13 cellular contexts compared by ENCODE assay signal in genomic region chr13:40292108-40292507, GRCh38.
DNase-seq lines count a peak whose midpoint lies in the region; ATAC-seq and TF ChIP-seq lines count a peak whose summit lies in the region.
"Had no signal": no experiment of that assay in that cellular context is flagged by ENCODE, and none has a peak within 500 bp of the region (broad histone marks: within the 10 kb centered on the region; RNA-seq: fewer than 3 reads in every experiment).

No MANE protein-coding gene starts in this region.

- H3K27ac ChIP-seq in esophagus muscularis mucosa (replicated peaks in 1 of 4): no peak overlapping the region
- H3K27ac ChIP-seq: A549 had no signal

- TF ChIP-seq CTCF in esophagus muscularis mucosa (IDR thresholded peaks at IDR 0.05): no peak

- no peak for TF ChIP-seq EP300 in esophagus muscularis mucosa (IDR thresholded peaks at IDR 0.05)

- ATAC-seq in left ventricle myocardium superior: peak; percentile 93
- ATAC-seq in HG03025 (IDR thresholded peaks at IDR 0.05; ENCODE audit: low FRiP score, unreplicated experiment): no peak
- ATAC-seq: A549; CD8-positive, alpha-beta T cell; GM23338 had no signal

- no peak overlapping the region for H3K4me3 ChIP-seq in esophagus muscularis mucosa
- H3K4me3 ChIP-seq: A549, GM23338 had no signal

- H3K4me1 ChIP-seq in esophagus muscularis mucosa: no peaks in the 10 kb centered on the region
- H3K4me1 ChIP-seq: A549 had no signal

- intact Hi-C loops in esophagus muscularis mucosa (cut with DNase I) (no loop called here), left ventricle myocardium superior (cut with micrococcal nuclease) (no loop called here)

- no peaks in the 10 kb centered on the region for H3K27me3 ChIP-seq in esophagus muscularis mucosa

- no peaks in the 10 kb centered on the region for H3K36me3 ChIP-seq in esophagus muscularis mucosa

- 96% methylated on average over 5 of the region's 5 CpGs for WGBS in esophagus muscularis mucosa

- DNase-seq in DMS 273 treated with DMSO at 0.1 percent for 48 hours (lab: John Stamatoyannopoulos, UW): peak; percentile 3
- peak; percentile 22 for DNase-seq in NCI-H1694 (lab: John Stamatoyannopoulos, UW)
- peak; percentile 14 for DNase-seq in esophagus muscularis mucosa (ENCODE audit: extremely low spot score)
- peak; percentile 68 for DNase-seq in left ventricle myocardium superior
- DNase-seq in hepatic stellate cell (ENCODE audit: low spot score): no peak
- DNase-seq in putamen (ENCODE audit: low spot score): no peak
- DNase-seq: CD8-positive, alpha-beta T cell; COR-L47; H7; IMR-90 had no signal

- no peak for TF ChIP-seq POLR2A in esophagus muscularis mucosa (IDR thresholded peaks at IDR 0.05; ENCODE audit: low read depth)

- peaks cover 0 to 19% (median 10%) of the 10 kb centered on the region in 4 donors for H3K9me3 ChIP-seq in esophagus muscularis mucosa

Comparison
In these comparisons a context has a peak if more than half of its experiments do, and no peak if none do; other contexts are left out.
1. DNase-seq: peak in DMS 273 treated with DMSO at 0.1 percent for 48 hours (single experiment), NCI-H1694 (single experiment), esophagus muscularis mucosa (single experiment) and left ventricle myocardium superior (single experiment); none in hepatic stellate cell (single experiment) and putamen (single experiment).